In genomic region chr4:4599886-4600285, GRCh38 we compare ENCODE assay signal across 19 cellular contexts. TPM values are rescaled to one million over a fixed set of nuclear protein-coding genes. Genes with fewer than 3 reads are reported as not detected.
DNase-seq lines count a peak whose midpoint lies in the region; ATAC-seq, FAIRE-seq and TF ChIP-seq lines count a peak whose summit lies in the region.
"Had no signal": no experiment of that assay in that cellular context is flagged by ENCODE, and none has a peak within 500 bp of the region (broad histone marks: within the 10 kb centered on the region; RNA-seq: fewer than 3 reads in every experiment).

No MANE protein-coding gene starts in this region.

- no peaks in the 10 kb centered on the region for H3K27me3 ChIP-seq in HepG2 (ENCODE audit: control insufficient read depth in 1 of 2, insufficient read depth in 2 of 2, low read length in 2 of 2)
- H3K27me3 ChIP-seq in right lobe of liver, result no peaks in the 10 kb centered on the region
- H3K27me3 ChIP-seq: adrenal gland had no signal

- H3K9me3 ChIP-seq in HepG2 (ENCODE audit: low read length) (peaks cover 8% of the 10 kb centered on the region), right lobe of liver (no peaks in the 10 kb centered on the region)

- CTCF ChIA-PET in HepG2 (lab: Yijun Ruan, JAX; ENCODE audit: low intra/inter-chr PET ratio, low total read pairs), result no interaction called here

- TF ChIP-seq EP300 in HepG2 (IDR thresholded peaks at IDR 0.05; ENCODE audit: low read depth in 2 of 2, low read length in 2 of 2) (no peak), HepG2 (CRISPR knock-in tag; IDR thresholded peaks at IDR 0.05; ENCODE audit: borderline replicate concordance) (no peak)

- ATAC-seq in HepG2, result no peak
- ATAC-seq in right lobe of liver, result no peak
- no peak for ATAC-seq in GM21367 (IDR thresholded peaks at IDR 0.05; ENCODE audit: unreplicated experiment)

- H3K36me3 ChIP-seq in HepG2 (replicated peaks in 1 of 2; ENCODE audit: control insufficient read depth in 1 of 2, insufficient read depth in 2 of 2, low read length in 2 of 2), result peaks cover 2 to 4% of the 10 kb centered on the region in 2 experiments; a peak in 2 of 5 replicates
- no peaks in the 10 kb centered on the region for H3K36me3 ChIP-seq in right lobe of liver
- H3K36me3 ChIP-seq: adrenal gland had no signal

- FAIRE-seq in HepG2 (lab: Jason Lieb, UNC), result no peak

- WGBS in HepG2 (ENCODE audit: low lambda C conversion rate), result 70% methylated on average over 2 of the region's 2 CpGs
- 38% methylated on average over 2 of the region's 2 CpGs for WGBS in right lobe of liver (ENCODE audit: insufficient coverage, low coverage, low lambda C conversion rate, missing lambda C conversion rate)

- BruUV-seq in HepG2 (replicated peaks; lab: Mats Ljungman, UMichigan), result no TSS peak

- POLR2A ChIA-PET in HepG2 (lab: Yijun Ruan, JAX), result no interaction called here

- H3K27ac ChIP-seq in HepG2 (ENCODE audit: extremely low read length, insufficient read depth, low read length), result peak overlapping the region; percentile 73
- no peak overlapping the region for H3K27ac ChIP-seq in right lobe of liver
- H3K27ac ChIP-seq: adrenal gland, C4-2B, coronary artery, parathyroid adenoma had no signal

- H4K20me1 ChIP-seq in HepG2 (ENCODE audit: insufficient read depth, low read length), result no peaks in the 10 kb centered on the region

- no peaks in the 10 kb centered on the region for H3K79me2 ChIP-seq in HepG2 (ENCODE audit: insufficient read depth, low read length)
- H3K79me2 ChIP-seq: parathyroid adenoma had no signal

- no peak overlapping the region for H3K9ac ChIP-seq in HepG2 (ENCODE audit: insufficient read depth, low read depth, low read length)
- H3K9ac ChIP-seq: parathyroid adenoma had no signal

- TF ChIP-seq CTCF in HepG2 (CRISPR knock-in tag; IDR thresholded peaks at IDR 0.05) (no peak), right lobe of liver (IDR thresholded peaks at IDR 0.05) (no peak)

- TF ChIP-seq POLR2A in HepG2 (IDR thresholded peaks at IDR 0.05; ENCODE audit: insufficient read depth in 1 of 2, low read depth in 2 of 2, low read length in 2 of 2), result no peak
- TF ChIP-seq POLR2A in right lobe of liver (IDR thresholded peaks at IDR 0.05), result no peak

- no peak overlapping the region for H2AFZ ChIP-seq in HepG2 (ENCODE audit: low read length)
- H2AFZ ChIP-seq: parathyroid adenoma had no signal

- in situ Hi-C loops in HepG2 (cut with HindIII; ENCODE audit: extremely low pct_ligation_motif_present, low pct_unique_long_range_greater_than_20kb), result no loop called here

- no peak for TF ChIP-seq RAD21 in HepG2 (CRISPR knock-in tag; IDR thresholded peaks at IDR 0.05)

- peaks cover 54% of the 10 kb centered on the region for H3K4me1 ChIP-seq in HepG2 (ENCODE audit: insufficient read depth, low read length)
- H3K4me1 ChIP-seq in right lobe of liver, result no peaks in the 10 kb centered on the region
- H3K4me1 ChIP-seq: adrenal gland, parathyroid adenoma had no signal

- intact Hi-C loops in HepG2 (cut with micrococcal nuclease; ENCODE audit: unreplicated experiment), result no loop called here
- intact Hi-C loops in right lobe of liver (cut with DNase I), result no loop called here

- no peak overlapping the region for H3K4me2 ChIP-seq in HepG2 (ENCODE audit: low read depth, low read length)

- H3K4me3 ChIP-seq in HepG2 (replicated peaks in 1 of 3; ENCODE audit: insufficient read depth in 1 of 3, low read depth in 2 of 3, low read length in 3 of 3) (no peak overlapping the region), right lobe of liver (no peak overlapping the region)
- H3K4me3 ChIP-seq: adrenal gland, coronary artery, lung had no signal

- no peak for DNase-seq in HepG2 (ENCODE audit: low spot score)
- no peak for DNase-seq in right lobe of liver
- DNase-seq in NCI-H2081 (lab: John Stamatoyannopoulos, UW), result peak; percentile 70 to 91
- peak; percentile 85 for DNase-seq in NCI-H774 (lab: John Stamatoyannopoulos, UW)
- no peak for DNase-seq in activated naive CD4-positive, alpha-beta T cell treated with anti-CD3 and anti-CD28 coated beads, Interleukin-2, amount 50 U/mL, for 16 hours
- DNase-seq in NK-92 (lab: John Stamatoyannopoulos, UW; ENCODE audit: unreplicated experiment), result no peak
- DNase-seq: activated CD4-positive, alpha-beta memory T cell treated with anti-CD3 and anti-CD28 coated beads, Interleukin-2, amount 10 ng/mL, durations not matched to agents 7 days and 5 days; activated CD4-positive, CD25-positive, alpha-beta regulatory T cell; adrenal gland; endodermal cell; GF-D8; H7; Right ventricle myocardium superior; SW 1271 had no signal

TF ChIP-seq in HepG2, 621 proteins besides CTCF, POLR2A, EP300 and RAD21:
- TF ChIP-seq HNF4G (IDR thresholded peaks at IDR 0.05; ENCODE audit: borderline replicate concordance, low read depth, low read length) (no peak), HNF4G (CRISPR knock-in tag; IDR thresholded peaks at IDR 0.05; ENCODE audit: borderline replicate concordance, low read depth) (no peak), ZNF7 (CRISPR knock-in tag; IDR thresholded peaks at IDR 0.05) (peak; percentile 93), HOMEZ (CRISPR knock-in tag; IDR thresholded peaks at IDR 0.05; ENCODE audit: low read depth) (0 out of 2 replicates have a peak, but pooled peaks have one; percentile 24)

RNA-seq across cellular contexts. Expression of gene STX18, which starts 58.0 kb away (rescaled TPM):
- total RNA-seq in HepG2 (2016; rRNA removed; fragmentation: Illumina TruSeq; extraction: Trizol) (37.1 and 41.2 TPM in 2 replicates), right lobe of liver (10 to 100 TPM; 11.7 to 18.4 (median 15.8) TPM)
- 11.5 and 14.0 TPM in 2 replicates for total RNA-seq in HepG2 (2016; cell fraction: cytosol; rRNA removed; fragmentation: Illumina TruSeq; extraction: Trizol; ENCODE audit: low read depth)
- total RNA-seq in HepG2 (2016; cell fraction: insoluble cytoplasmic fraction; rRNA removed; fragmentation: Illumina TruSeq; extraction: Trizol), result 40.9 and 44.1 TPM in 2 replicates
- total RNA-seq in HepG2 (2016; cell fraction: membrane; rRNA removed; fragmentation: Illumina TruSeq; extraction: Trizol), result 12.6 and 15.9 TPM in 2 replicates
- total RNA-seq in HepG2 (2016; cell fraction: nucleus; rRNA removed; fragmentation: Illumina TruSeq; extraction: Trizol), result 24.4 and 27.9 TPM in 2 replicates
- polyA plus RNA-seq in HepG2 (2011; rRNA removed), result 23.9 TPM in 2 replicates
- 17.9 and 20.1 TPM in 2 replicates for polyA plus RNA-seq in HepG2 (2011; cell fraction: cytosol; rRNA removed)
- 24.6 and 26.7 TPM in 2 replicates for polyA plus RNA-seq in HepG2 (2011; cell fraction: nucleus; rRNA removed)
- polyA plus RNA-seq in HepG2 (2012), result 22.7 and 31.3 TPM in 2 replicates
- polyA plus RNA-seq in HepG2 (2016; cell fraction: cytosol; fragmentation: Illumina TruSeq; extraction: Trizol; ENCODE audit: low read depth), result 4.8 and 5.9 TPM in 2 replicates
- polyA plus RNA-seq in HepG2 (2016; cell fraction: insoluble cytoplasmic fraction; fragmentation: Illumina TruSeq; extraction: Trizol; ENCODE audit: low read depth), result 50.8 and 51.9 TPM in 2 replicates
- 7.5 and 10.0 TPM in 2 replicates for polyA plus RNA-seq in HepG2 (2016; cell fraction: membrane; fragmentation: Illumina TruSeq; extraction: Trizol; ENCODE audit: low read depth)
- polyA plus RNA-seq in HepG2 (2016; cell fraction: nucleus; fragmentation: Illumina TruSeq; extraction: Trizol; ENCODE audit: insufficient read depth, low read depth), result 47.1 and 53.3 TPM in 2 replicates
- polyA minus RNA-seq in HepG2 (2011; rRNA and poly(A)+ RNA removed; ENCODE audit: low replicate concordance), result 11.7 and 20.0 TPM in 2 replicates
- 8.2 and 11.2 TPM in 2 replicates for polyA minus RNA-seq in HepG2 (2011; cell fraction: cytosol; rRNA and poly(A)+ RNA removed)
- 42.9 and 44.3 TPM in 2 replicates for polyA minus RNA-seq in HepG2 (2011; cell fraction: nucleus; rRNA and poly(A)+ RNA removed)

Comparison
In these comparisons a context has a peak if more than half of its experiments do, and no peak if none do; other contexts are left out.
1. DNase-seq: peak in NCI-H2081 (2 of 2) and NCI-H774 (single experiment); none in HepG2 (single experiment), right lobe of liver (0 of 3), activated naive CD4-positive, alpha-beta T cell treated with anti-CD3 and anti-CD28 coated beads, Interleukin-2, amount 50 U/mL, for 16 hours (single experiment) and NK-92 (single experiment).